In the genomic region with DNA sequence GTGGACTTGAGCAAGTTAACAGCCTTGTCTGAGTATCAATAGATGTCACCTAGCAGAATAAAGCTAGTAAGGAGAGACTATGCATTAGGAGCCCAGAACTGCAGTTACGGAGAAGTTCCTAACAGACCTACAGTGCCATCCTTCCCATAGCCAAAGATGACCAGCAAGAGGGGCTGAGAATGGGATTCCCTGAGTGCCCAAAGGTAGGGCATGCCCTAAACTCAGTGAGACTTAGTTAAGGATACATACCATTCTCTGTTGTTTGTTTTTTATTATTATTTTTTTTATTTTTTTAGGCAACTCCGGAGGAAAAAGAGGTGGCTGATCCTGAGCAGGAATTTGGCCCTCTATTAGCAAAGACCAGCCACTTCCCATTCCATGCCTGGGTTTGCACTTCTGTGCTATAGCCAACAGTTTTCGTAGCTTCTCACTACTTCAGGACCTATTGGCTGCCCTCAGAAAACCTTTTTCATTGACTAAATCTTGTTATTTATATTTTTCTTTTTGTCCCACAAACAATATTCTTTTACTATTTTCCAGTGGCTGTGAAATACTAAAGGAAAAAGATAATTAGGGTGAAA, we compare ENCODE assay signal across 1 cellular context.
TF ChIP-seq lines count a peak whose summit lies in the region.

No MANE protein-coding gene starts in this region.

TF ChIP-seq in IMR-90, 13 proteins besides CTCF, POLR2A, EP300 and RAD21:
- TF ChIP-seq RFX5 (IDR thresholded peaks at IDR 0.05; ENCODE audit: low read depth, low read length) = no peak
- TF ChIP-seq MAFK (IDR thresholded peaks at IDR 0.05; ENCODE audit: low read depth, low read length) = no peak
- TF ChIP-seq MXI1 (IDR thresholded peaks at IDR 0.05; ENCODE audit: borderline replicate concordance, low read depth, low read length) = no peak
- no peak for TF ChIP-seq NFE2L2 (IDR thresholded peaks at IDR 0.05; ENCODE audit: low read depth, low read length)
